Comparison of ENCODE assay signal across 15 cellular contexts in the genomic region with DNA sequence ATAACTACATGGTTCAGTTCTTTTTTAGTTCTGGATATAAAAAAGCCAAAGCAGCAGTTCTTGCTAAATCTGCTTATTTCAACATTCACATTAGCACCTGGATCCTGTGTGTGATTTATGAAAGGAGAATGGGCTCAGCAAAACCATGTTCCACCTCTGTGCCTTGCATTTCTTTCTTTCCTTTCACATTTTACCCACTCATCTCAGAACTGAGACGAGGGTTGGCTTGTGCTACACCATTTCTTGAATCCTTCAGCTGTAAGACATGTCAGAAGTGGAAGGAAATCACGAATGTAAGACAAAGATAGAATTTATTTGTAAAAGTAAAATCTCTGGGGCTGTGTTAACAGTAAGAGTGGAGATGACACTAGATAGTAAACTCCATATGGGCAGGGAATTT. TPM values are rescaled to one million over a fixed set of nuclear protein-coding genes. Genes with fewer than 3 reads are reported as not detected.
DNase-seq lines count a peak whose midpoint lies in the region; ATAC-seq, FAIRE-seq and TF ChIP-seq lines count a peak whose summit lies in the region.
"Had no signal": no experiment of that assay in that cellular context is flagged by ENCODE, and none has a peak within 500 bp of the region (broad histone marks: within the 10 kb centered on the region; RNA-seq: fewer than 3 reads in every experiment).

No MANE protein-coding gene starts in this region.

- H4K8ac ChIP-seq in H1 (ENCODE audit: extremely low read depth, insufficient read depth, low read length) = no peak overlapping the region

- no peak overlapping the region for H3K4ac ChIP-seq in H1 (replicated peaks; ENCODE audit: insufficient read length, low read depth, low read length)

- no peak overlapping the region for H4K91ac ChIP-seq in H1 (replicated peaks; ENCODE audit: insufficient read length, low read length)

- no peak overlapping the region for H3K23ac ChIP-seq in H1 (ENCODE audit: insufficient read length)

- peaks cover 11% of the 10 kb centered on the region for H3K36me3 Mint-ChIP-seq in CD4-positive, alpha-beta T cell (ENCODE audit: low read depth)
- peaks cover 9% of the 10 kb centered on the region for H3K36me3 Mint-ChIP-seq in endodermal cell (ENCODE audit: low read depth)

- ATAC-seq in CD4-positive, alpha-beta T cell (ENCODE audit: poor library complexity) = no peak
- no peak for ATAC-seq in SK-N-SH treated with all-trans-retinoic acid at 6 μM for 48 hours
- ATAC-seq: left lung; stimulated activated naive CD8-positive, alpha-beta T cell treated with anti-CD3 and anti-CD28 coated beads, Interleukin-15, Interleukin-2, amounts not matched to agents 100 U/mL and 50 U/mL, for 24 hours had no signal

- H2BK20ac ChIP-seq in H1 (ENCODE audit: low read length) = no peak overlapping the region

- peaks cover 4% of the 10 kb centered on the region; the same call in 1 of the 2 replicates for H3F3A ChIP-seq in OCI-LY1 (ENCODE audit: insufficient read depth, low read length)

- peak overlapping the region; percentile 11 for H3K4me3 Mint-ChIP-seq in CD4-positive, alpha-beta T cell
- no peak overlapping the region for H3K4me3 Mint-ChIP-seq in endodermal cell
- H3K4me3 Mint-ChIP-seq: dendritic cell treated with granulocyte-macrophage colony-stimulating factor and Interleukin-4, amounts not matched to agents 40 ng/mL and 50 ng/mL, for 4 days had no signal

- H3K4me3 ChIP-seq in OCI-LY1 (ENCODE audit: low read depth, low read length, poor library complexity, severe bottlenecking) (no peak overlapping the region), H1 (ENCODE audit: extremely low read depth in 1 of 4, insufficient read depth in 2 of 4, low read depth in 3 of 4, low read length in 4 of 4) (no peak overlapping the region), endodermal cell (ENCODE audit: low read length) (no peak overlapping the region)

- H3K27ac Mint-ChIP-seq in CD4-positive, alpha-beta T cell = no peak overlapping the region
- no peak overlapping the region for H3K27ac Mint-ChIP-seq in endodermal cell
- H3K27ac Mint-ChIP-seq: dendritic cell treated with granulocyte-macrophage colony-stimulating factor and Interleukin-4, amounts not matched to agents 40 ng/mL and 50 ng/mL, for 4 days had no signal

- no peaks in the 10 kb centered on the region for H3K9me2 ChIP-seq in OCI-LY1 (ENCODE audit: low read depth, low read length)

- H3K9me3 Mint-ChIP-seq in CD4-positive, alpha-beta T cell = no peaks in the 10 kb centered on the region
- no peaks in the 10 kb centered on the region for H3K9me3 Mint-ChIP-seq in endodermal cell
- H3K9me3 Mint-ChIP-seq: dendritic cell treated with granulocyte-macrophage colony-stimulating factor and Interleukin-4, amounts not matched to agents 40 ng/mL and 50 ng/mL, for 4 days had no signal

- H3K36me3 ChIP-seq in OCI-LY1 (ENCODE audit: insufficient read depth, low read length) (peaks cover 20% of the 10 kb centered on the region), H1 (ENCODE audit: control insufficient read depth in 2 of 4, insufficient read depth in 4 of 4, low read length in 3 of 4) (peaks cover under 1 to 16% (median 11%) of the 10 kb centered on the region in 4 experiments; a peak in 6 of 8 replicates), endodermal cell (ENCODE audit: control insufficient read depth, insufficient read depth, low read length) (peaks cover 18% of the 10 kb centered on the region)
- H3K36me3 ChIP-seq: prostate gland had no signal

- H2BK12ac ChIP-seq in H1 (ENCODE audit: low read depth, low read length) = no peak overlapping the region

- H3K9ac ChIP-seq in OCI-LY1 (ENCODE audit: low read length) (no peak overlapping the region), H1 (replicated peaks in 1 of 4; ENCODE audit: extremely low read depth in 1 of 4, low read depth in 3 of 4, low read length in 3 of 4) (no peak overlapping the region), endodermal cell (ENCODE audit: extremely low read depth, low read length, poor library complexity, severe bottlenecking) (no peak overlapping the region)

- no peak overlapping the region for H3K14ac ChIP-seq in H1 (ENCODE audit: insufficient read length)

- peaks cover 3% of the 10 kb centered on the region for H3K27me3 ChIP-seq in CD4-positive, alpha-beta T cell (ENCODE audit: control insufficient read depth, insufficient read depth, low read length)
- H3K27me3 ChIP-seq in OCI-LY1 (ENCODE audit: insufficient read depth, low read length) (no peaks in the 10 kb centered on the region), H1 (replicated peaks in 1 of 4; ENCODE audit: control insufficient read depth in 3 of 4, extremely low read depth in 1 of 4, insufficient read depth in 3 of 4, low read length in 3 of 4) (no peaks in the 10 kb centered on the region), endodermal cell (ENCODE audit: control insufficient read depth, insufficient read depth, low read length, poor library complexity, severe bottlenecking) (no peaks in the 10 kb centered on the region)
- H3K27me3 ChIP-seq: BE2C, left lung had no signal

- H2AFZ ChIP-seq in OCI-LY1 (ENCODE audit: low read length) = peak overlapping the region; percentile 100
- peak overlapping the region; percentile 83 for H2AFZ ChIP-seq in H1 (ENCODE audit: low read length)

- no peak for DNase-seq in CD4-positive, alpha-beta T cell
- no peak for DNase-seq in GM12892 (ENCODE audit: insufficient read length)
- DNase-seq in H1 (ENCODE audit: low read depth in 1 of 2, low spot score in 2 of 2) = no peak
- no peak for DNase-seq in NCI-H187 (lab: John Stamatoyannopoulos, UW)
- no peak for DNase-seq in endodermal cell
- DNase-seq: activated CD4-positive, CD25-positive, alpha-beta regulatory T cell; BE2C; left lung; NCI-H510A; stimulated activated CD4-positive, alpha-beta T cell treated with anti-CD3 and anti-CD28 coated beads, Interleukin-12 subunit alpha, Interleukin-12 subunit beta, amount 100 ng/mL, for 4 hours; stimulated activated naive CD8-positive, alpha-beta T cell treated with anti-CD3 and anti-CD28 coated beads, Interleukin-15, Interleukin-2, amounts not matched to agents 100 U/mL and 50 U/mL, for 24 hours had no signal

- H4K20me1 ChIP-seq in OCI-LY1 (ENCODE audit: insufficient read depth, low read length) (no peaks in the 10 kb centered on the region; the same call in 1 of the 2 replicates), H1 (replicated peaks in 1 of 2; ENCODE audit: control insufficient read depth in 1 of 2, insufficient read depth in 2 of 2, low read length in 2 of 2) (peaks cover 0 to 3% of the 10 kb centered on the region in 2 experiments)

- H2BK120ac ChIP-seq in H1 (replicated peaks; ENCODE audit: low read depth, low read length) = no peak overlapping the region

- H3K56ac ChIP-seq in H1 (replicated peaks; ENCODE audit: insufficient read length, low read depth, low read length) = no peak overlapping the region

- no peak overlapping the region for H3K4me2 ChIP-seq in OCI-LY1 (ENCODE audit: low read length)
- H3K4me2 ChIP-seq in H1 (ENCODE audit: insufficient read depth in 1 of 2, low read depth in 2 of 2, low read length in 2 of 2) = no peak overlapping the region

- no peak overlapping the region for H2BK15ac ChIP-seq in H1 (ENCODE audit: low read length)

- 88% methylated on average over 2 of the region's 2 CpGs; no CpG with 5 or more reads in 1 of the 2 experiments for WGBS in H1 (ENCODE audit: extremely low coverage in 1 of 2, insufficient coverage in 1 of 2, insufficient read length in 1 of 2, insufficient replicate concordance in 2 of 2, low coverage in 1 of 2, low lambda C conversion rate in 2 of 2, missing lambda C conversion rate in 1 of 2), 2 experiments
- 86% methylated on average over 2 of the region's 2 CpGs for WGBS in endodermal cell (ENCODE audit: insufficient coverage in 1 of 2, insufficient read length in 1 of 2), 2 experiments

- CTCF ChIA-PET in CD4-positive, alpha-beta T cell (lab: Charles Lee) = no interaction called here
- CTCF ChIA-PET in H1 (lab: Charles Lee; ENCODE audit: partially characterized antibody) = interaction anchor here (1.3 to 5.8 kb wide), 3 partner anchors 9 to 24 kb away, joined by 3 to 45 read pairs (median 11); no protein-coding TSS in a partner anchor

- no peak for TF ChIP-seq RAD21 in H1 (IDR thresholded peaks at IDR 0.05 in 1 of 2, conservative IDR thresholded peaks at IDR 0.05 in 1 of 2; ENCODE audit: low read depth in 2 of 2, low read length in 2 of 2)

- POLR2A ChIA-PET in CD4-positive, alpha-beta T cell (lab: Charles Lee) = interaction anchor here (1.3 kb wide), 1 partner anchor 35 kb away, joined by 3 read pairs; no protein-coding TSS in a partner anchor
- POLR2A ChIA-PET in H1 (lab: Charles Lee; ENCODE audit: partially characterized antibody) = interaction anchor here (1.3 kb wide), 1 partner anchor 84 kb away, joined by 3 read pairs; no protein-coding TSS in a partner anchor

- H2BK5ac ChIP-seq in H1 (ENCODE audit: low read depth, low read length) = no peak overlapping the region

- no peak overlapping the region for H2AK5ac ChIP-seq in H1 (ENCODE audit: low read depth, low read length)

- H3K79me1 ChIP-seq in H1 (ENCODE audit: low read depth, low read length) = no peaks in the 10 kb centered on the region

- H3K23me2 ChIP-seq in H1 (ENCODE audit: low read depth, low read length) = no peaks in the 10 kb centered on the region

- no peak for TF ChIP-seq CTCF in CD4-positive, alpha-beta T cell (IDR thresholded peaks at IDR 0.05)
- TF ChIP-seq CTCF in OCI-LY1 (IDR thresholded peaks at IDR 0.05; ENCODE audit: low read length) (no peak), H1 (IDR thresholded peaks at IDR 0.05; ENCODE audit: control extremely low read depth in 1 of 3, insufficient read depth in 1 of 3, low read depth in 1 of 3, low read length in 3 of 3) (no peak), endodermal cell (conservative IDR thresholded peaks at IDR 0.05) (no peak)

- peak; percentile 82 for FAIRE-seq in GM12892 (lab: Jason Lieb, UNC)
- no peak for FAIRE-seq in H1 (lab: Jason Lieb, UNC)

- TF ChIP-seq POLR2A in GM12892 (IDR thresholded peaks at IDR 0.05; ENCODE audit: low read depth, low read length) (no peak), H1 (IDR thresholded peaks at IDR 0.05; ENCODE audit: control extremely low read depth in 1 of 2, low read depth in 2 of 2, low read length in 2 of 2) (no peak)

- H4K5ac ChIP-seq in H1 (ENCODE audit: insufficient read length, low read depth, low read length) = no peak overlapping the region

- H3K4me1 ChIP-seq in OCI-LY1 (ENCODE audit: insufficient read depth, low read length, severe bottlenecking) (peaks cover 30% of the 10 kb centered on the region), H1 (replicated peaks in 1 of 4; ENCODE audit: control insufficient read depth in 3 of 4, insufficient read depth in 4 of 4, low read length in 3 of 4) (no peaks in the 10 kb centered on the region), endodermal cell (ENCODE audit: control insufficient read depth, insufficient read depth, low read length) (no peaks in the 10 kb centered on the region)
- H3K4me1 ChIP-seq: BE2C, prostate gland had no signal

- H3K79me2 ChIP-seq in OCI-LY1 (ENCODE audit: insufficient read depth, low read length) (peaks cover 21% of the 10 kb centered on the region), H1 (ENCODE audit: control insufficient read depth in 1 of 2, insufficient read depth in 2 of 2, low read length in 2 of 2) (peaks cover 4 to 20% of the 10 kb centered on the region in 2 experiments; a peak in 3 of 4 replicates)

- intact Hi-C loops in CD4-positive, alpha-beta T cell (cut with DNase I, micrococcal nuclease) = loop anchor here in 1 of 2 experiments (2.0 to 10.0 kb wide), 3 partner anchors 32 to 808 kb away; a partner anchor contains a TSS

- peaks cover 7% of the 10 kb centered on the region for H3K4me1 Mint-ChIP-seq in CD4-positive, alpha-beta T cell (ENCODE audit: low read depth)
- peaks cover 7% of the 10 kb centered on the region for H3K4me1 Mint-ChIP-seq in endodermal cell

- no peak for TF ChIP-seq EP300 in H1 (IDR thresholded peaks at IDR 0.05; ENCODE audit: borderline replicate concordance in 1 of 2, low read depth in 2 of 2, low read length in 2 of 2)

- no peaks in the 10 kb centered on the region for H3K27me3 Mint-ChIP-seq in CD4-positive, alpha-beta T cell
- no peaks in the 10 kb centered on the region for H3K27me3 Mint-ChIP-seq in endodermal cell (ENCODE audit: insufficient read depth)

- no peaks in the 10 kb centered on the region for H3K9me3 ChIP-seq in CD4-positive, alpha-beta T cell (ENCODE audit: control insufficient read depth, low read length)
- H3K9me3 ChIP-seq in OCI-LY1 (ENCODE audit: low read length) (no peaks in the 10 kb centered on the region), H1 (ENCODE audit: insufficient read depth in 2 of 2, low read depth in 1 of 2, low read length in 1 of 2) (no peaks in the 10 kb centered on the region), endodermal cell (ENCODE audit: control insufficient read depth, low read length) (no peaks in the 10 kb centered on the region)
- H3K9me3 ChIP-seq: BE2C, left lung, prostate gland had no signal

- no peak overlapping the region for H3K27ac ChIP-seq in CD4-positive, alpha-beta T cell (ENCODE audit: low read depth, low read length)
- H3K27ac ChIP-seq in OCI-LY1 (ENCODE audit: low read depth, low read length, poor library complexity, severe bottlenecking) (peak overlapping the region; percentile 60), H1 (ENCODE audit: low read depth, low read length) (no peak overlapping the region), endodermal cell (ENCODE audit: low read depth, low read length) (no peak overlapping the region)
- H3K27ac ChIP-seq: left lung had no signal

- no peak overlapping the region for H3K18ac ChIP-seq in H1 (ENCODE audit: extremely low read depth, low read length)

RNA-seq across cellular contexts. Expression of a gene that starts 1.2 kb away (rescaled TPM):
- total RNA-seq in CD4-positive, alpha-beta T cell = 10 to 100 TPM; 16.8 to 17.2 TPM
- polyA plus RNA-seq in GM12892 (2012; ENCODE audit: missing spikeins) = 77.3 TPM
- 96.2 and 108 TPM in 2 replicates for total RNA-seq in H1 (2021; fragmentation: NEBNext Ultra II Directional; extraction: Animal tissue kit (Norgen Biotek cat#: 25700))
- polyA plus RNA-seq in H1 (2011; rRNA removed) = 7.2 and 12.8 TPM in 2 replicates
- polyA plus RNA-seq in H1 (2011; cell fraction: cytosol; rRNA removed) = 22.9 TPM
- polyA plus RNA-seq in H1 (2011; cell fraction: nucleus; rRNA removed) = 7.2 TPM
- 69.7 to 110 TPM (median 79.8 TPM) in 4 replicates for polyA plus RNA-seq in H1 (2012, experiment 1 of 2)
- polyA plus RNA-seq in H1 (2012, experiment 2 of 2) = 18.6 TPM
- 63.6 TPM for polyA plus RNA-seq in H1 (2013, experiment 1 of 2)
- polyA plus RNA-seq in H1 (2013, experiment 2 of 2) = 61.4 TPM
- polyA minus RNA-seq in H1 (2011; rRNA and poly(A)+ RNA removed) = 12.7 and 15.9 TPM in 2 replicates
- polyA minus RNA-seq in H1 (2011; cell fraction: cytosol; rRNA and poly(A)+ RNA removed) = 19.4 TPM
- 14.0 TPM for polyA minus RNA-seq in H1 (2011; cell fraction: nucleus; rRNA and poly(A)+ RNA removed)
- total RNA-seq in endodermal cell = 100 to 1,000 TPM in 1 of 2 donors, 10 to 100 TPM in 1; 85.3 to 100 TPM
- polyA plus RNA-seq in endodermal cell (2013, experiment 1 of 2) = 59.5 TPM
- 54.1 TPM for polyA plus RNA-seq in endodermal cell (2013, experiment 2 of 2)

RNA-seq across cellular contexts. Expression of a gene that starts 34.1 kb away (rescaled TPM):
- total RNA-seq in CD4-positive, alpha-beta T cell = 10 to 100 TPM; 26.8 to 27.1 TPM
- 48.2 TPM for polyA plus RNA-seq in GM12892 (2012; ENCODE audit: missing spikeins)
- 32.1 and 34.6 TPM in 2 replicates for total RNA-seq in H1 (2021; fragmentation: NEBNext Ultra II Directional; extraction: Animal tissue kit (Norgen Biotek cat#: 25700))
- polyA plus RNA-seq in H1 (2011; rRNA removed) = 5.3 and 9.1 TPM in 2 replicates
- polyA plus RNA-seq in H1 (2011; cell fraction: cytosol; rRNA removed) = 12.1 TPM
- 7.6 TPM for polyA plus RNA-seq in H1 (2011; cell fraction: nucleus; rRNA removed)
- 9.1 to 20.8 TPM (median 11.5 TPM) in 4 replicates for polyA plus RNA-seq in H1 (2012, experiment 1 of 2)
- 2.1 TPM for polyA plus RNA-seq in H1 (2012, experiment 2 of 2)
- polyA plus RNA-seq in H1 (2013, experiment 1 of 2) = 30.4 TPM
- polyA plus RNA-seq in H1 (2013, experiment 2 of 2) = 27.9 TPM
- polyA minus RNA-seq in H1 (2011; rRNA and poly(A)+ RNA removed) = 11.5 and 19.0 TPM in 2 replicates
- polyA minus RNA-seq in H1 (2011; cell fraction: cytosol; rRNA and poly(A)+ RNA removed) = 14.6 TPM
- polyA minus RNA-seq in H1 (2011; cell fraction: nucleus; rRNA and poly(A)+ RNA removed) = 17.6 TPM
- 10 to 100 TPM; 32.6 to 41.7 TPM for total RNA-seq in endodermal cell
- polyA plus RNA-seq in endodermal cell (2013, experiment 1 of 2) = 35.2 TPM
- 38.0 TPM for polyA plus RNA-seq in endodermal cell (2013, experiment 2 of 2)

RNA-seq across cellular contexts. Expression of a gene that starts 43.6 kb away (rescaled TPM):
- 1 to 10 TPM; 2.2 to 2.3 TPM for total RNA-seq in CD4-positive, alpha-beta T cell
- 35.6 TPM for polyA plus RNA-seq in GM12892 (2012; ENCODE audit: missing spikeins)
- 47.4 and 49.3 TPM in 2 replicates for total RNA-seq in H1 (2021; fragmentation: NEBNext Ultra II Directional; extraction: Animal tissue kit (Norgen Biotek cat#: 25700))
- polyA plus RNA-seq in H1 (2011; rRNA removed) = 32.4 and 40.9 TPM in 2 replicates
- 35.4 TPM for polyA plus RNA-seq in H1 (2011; cell fraction: cytosol; rRNA removed)
- polyA plus RNA-seq in H1 (2011; cell fraction: nucleus; rRNA removed) = 19.8 TPM
- polyA plus RNA-seq in H1 (2012, experiment 1 of 2) = 57.5 to 63.5 TPM (median 60.2 TPM) in 4 replicates
- 72.4 TPM for polyA plus RNA-seq in H1 (2012, experiment 2 of 2)
- polyA plus RNA-seq in H1 (2013, experiment 1 of 2) = 33.5 TPM
- polyA plus RNA-seq in H1 (2013, experiment 2 of 2) = 35.9 TPM
- polyA minus RNA-seq in H1 (2011; rRNA and poly(A)+ RNA removed) = 21.5 and 29.2 TPM in 2 replicates
- polyA minus RNA-seq in H1 (2011; cell fraction: cytosol; rRNA and poly(A)+ RNA removed) = 19.2 TPM
- polyA minus RNA-seq in H1 (2011; cell fraction: nucleus; rRNA and poly(A)+ RNA removed) = 10.9 TPM
- 10 to 100 TPM; 44.3 to 51.7 TPM for total RNA-seq in endodermal cell
- 40.1 TPM for polyA plus RNA-seq in endodermal cell (2013, experiment 1 of 2)
- polyA plus RNA-seq in endodermal cell (2013, experiment 2 of 2) = 41.1 TPM

Comparison
In these comparisons a context has a peak if more than half of its experiments do, and no peak if none do; other contexts are left out.
1. RNA of a gene that starts 43.6 kb away (total RNA-seq): 44.3 to 51.7 TPM in endodermal cell and 47.4 to 49.3 TPM in H1; 2.2 to 2.3 TPM in CD4-positive, alpha-beta T cell; every median in the first group is over 10 times any median in the second.